Comparison of ENCODE assay signal across 19 cellular contexts in genomic region chr6:162576009-162576408, GRCh38.
DNase-seq lines count a peak whose midpoint lies in the region; ATAC-seq and TF ChIP-seq lines count a peak whose summit lies in the region.
"Had no signal": no experiment of that assay in that cellular context is flagged by ENCODE, and none has a peak within 500 bp of the region (broad histone marks: within the 10 kb centered on the region; RNA-seq: fewer than 3 reads in every experiment).

No MANE protein-coding gene starts in this region.

- H3K4me1 ChIP-seq in ovary (ENCODE audit: insufficient read depth): no peaks in the 10 kb centered on the region

- TF ChIP-seq CTCF in fibroblast of mammary gland (conservative IDR thresholded peaks at IDR 0.05; ENCODE audit: control insufficient read depth, insufficient read depth, low read depth, low read length) (no peak), ovary (IDR thresholded peaks at IDR 0.05) (no peak)

- 96 to 98% (median 96%) methylated on average over 2 of the region's 2 CpGs for WGBS in ovary, 3 donors

- no peaks in the 10 kb centered on the region for H3K36me3 ChIP-seq in ovary
- H3K36me3 ChIP-seq: BLaER1 treated with 17β-estradiol and CSF1 and Interleukin-3, amounts not matched to agents 10 nM and 100 nM; HAP-1 had no signal

- no peaks in the 10 kb centered on the region for H3K9me3 ChIP-seq in ovary
- H3K9me3 ChIP-seq: BLaER1 treated with 17β-estradiol and CSF1 and Interleukin-3, amounts not matched to agents 10 nM and 100 nM; HAP-1 had no signal

- intact Hi-C loops in ovary (cut with DNase I): no loop called here

- DNase-seq in LHCN-M2 (ENCODE audit: low read depth) (peak; percentile 10), fibroblast of mammary gland (ENCODE audit: low read depth) (peak; percentile 8), kidney tubule cell (ENCODE audit: low spot score) (peak; percentile 52), NCI-H1048 (lab: John Stamatoyannopoulos, UW) (no peak), CD1c-positive myeloid dendritic cell (ENCODE audit: extremely low spot score) (no peak), ovary (no peak)
- DNase-seq: CD4-positive, CD25-positive, alpha-beta regulatory T cell; CD8-positive, alpha-beta memory T cell; COR-L47; DMS 273 treated with DMSO at 0.1 percent for 48 hours; DMS53; DND-41; EL; GM23248; IMR-90 had no signal

- H3K4me3 ChIP-seq in fibroblast of mammary gland (ENCODE audit: control insufficient read depth, low read depth, low read length) (no peak overlapping the region), ovary (no peak overlapping the region)
- H3K4me3 ChIP-seq: BLaER1 treated with 17β-estradiol and CSF1 and Interleukin-3, amounts not matched to agents 10 nM and 100 nM; GM23248; HAP-1 had no signal

- TF ChIP-seq POLR2A in ovary (IDR thresholded peaks at IDR 0.05): no peak

- no peaks in the 10 kb centered on the region for H3K27me3 ChIP-seq in ovary
- H3K27me3 ChIP-seq: BLaER1 treated with 17β-estradiol and CSF1 and Interleukin-3, amounts not matched to agents 10 nM and 100 nM had no signal

- TF ChIP-seq EP300 in ovary (IDR thresholded peaks at IDR 0.05): no peak

- no peak overlapping the region for H3K27ac ChIP-seq in ovary
- H3K27ac ChIP-seq: BLaER1 treated with 17β-estradiol and CSF1 and Interleukin-3, amounts not matched to agents 10 nM and 100 nM; GM23248; HL-60 had no signal

- no peak for ATAC-seq in GM18867 (IDR thresholded peaks at IDR 0.05; ENCODE audit: unreplicated experiment)

Comparison
In these comparisons a context has a peak if more than half of its experiments do, and no peak if none do; other contexts are left out.
1. DNase-seq: peak in LHCN-M2 (single experiment), fibroblast of mammary gland (single experiment) and kidney tubule cell (single experiment); none in NCI-H1048 (single experiment), CD1c-positive myeloid dendritic cell (single experiment) and ovary (0 of 5).